Comparison of ENCODE assay signal across 1 cellular context in the genomic region with DNA sequence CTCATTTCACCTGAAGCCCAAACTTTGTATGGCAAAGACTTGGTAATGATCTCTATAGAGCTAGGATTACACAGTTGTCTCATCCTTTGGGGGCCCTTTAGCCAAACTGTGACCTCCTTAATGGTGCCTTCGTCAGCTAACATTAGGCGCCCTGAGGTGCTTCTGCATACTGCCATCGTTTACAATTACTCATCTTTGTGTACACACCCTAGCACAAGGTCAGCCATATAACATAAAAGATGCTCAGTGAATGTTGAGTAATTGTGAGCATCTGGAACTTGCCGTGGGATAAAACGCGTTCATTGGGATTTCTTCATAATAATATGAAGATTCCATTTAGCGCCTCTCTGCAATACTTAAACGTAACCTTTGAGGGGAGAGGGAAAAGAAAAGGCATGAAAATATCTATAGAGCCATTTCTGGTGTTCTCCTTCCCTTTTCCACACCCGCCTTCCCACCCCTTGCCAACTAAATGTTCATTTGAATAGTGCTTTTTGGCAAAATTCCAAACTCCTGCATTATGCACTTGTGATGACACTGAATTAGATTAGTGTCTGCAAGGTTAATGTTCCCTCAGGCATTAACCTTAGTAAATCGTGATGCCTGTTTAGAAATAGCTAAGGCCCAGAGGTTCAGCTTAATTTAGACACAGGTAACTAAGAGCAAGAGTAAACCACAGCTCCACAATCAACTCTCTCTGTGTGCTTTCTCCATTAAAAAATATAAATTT.
TF ChIP-seq lines count a peak whose summit lies in the region.

No MANE protein-coding gene starts in this region.

TF ChIP-seq in HepG2, 621 proteins besides CTCF, POLR2A, EP300 and RAD21 (continued from another document and continues in another):
- TF ChIP-seq, protein P1, sequence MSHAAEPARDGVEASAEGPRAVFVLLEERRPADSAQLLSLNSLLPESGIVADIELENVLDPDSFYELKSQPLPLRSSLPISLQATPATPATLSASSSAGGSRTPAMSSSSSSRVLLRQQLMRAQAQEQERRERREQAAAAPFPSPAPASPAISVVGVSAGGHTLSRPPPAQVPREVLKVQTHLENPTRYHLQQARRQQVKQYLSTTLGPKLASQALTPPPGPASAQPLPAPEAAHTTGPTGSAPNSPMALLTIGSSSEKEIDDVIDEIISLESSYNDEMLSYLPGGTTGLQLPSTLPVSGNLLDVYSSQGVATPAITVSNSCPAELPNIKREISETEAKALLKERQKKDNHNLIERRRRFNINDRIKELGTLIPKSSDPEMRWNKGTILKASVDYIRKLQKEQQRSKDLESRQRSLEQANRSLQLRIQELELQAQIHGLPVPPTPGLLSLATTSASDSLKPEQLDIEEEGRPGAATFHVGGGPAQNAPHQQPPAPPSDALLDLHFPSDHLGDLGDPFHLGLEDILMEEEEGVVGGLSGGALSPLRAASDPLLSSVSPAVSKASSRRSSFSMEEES (CRISPR knock-in tag; IDR thresholded peaks at IDR 0.05) = peak; percentile 31; the same call in 1 of the 2 replicates
- TF ChIP-seq, protein P2, sequence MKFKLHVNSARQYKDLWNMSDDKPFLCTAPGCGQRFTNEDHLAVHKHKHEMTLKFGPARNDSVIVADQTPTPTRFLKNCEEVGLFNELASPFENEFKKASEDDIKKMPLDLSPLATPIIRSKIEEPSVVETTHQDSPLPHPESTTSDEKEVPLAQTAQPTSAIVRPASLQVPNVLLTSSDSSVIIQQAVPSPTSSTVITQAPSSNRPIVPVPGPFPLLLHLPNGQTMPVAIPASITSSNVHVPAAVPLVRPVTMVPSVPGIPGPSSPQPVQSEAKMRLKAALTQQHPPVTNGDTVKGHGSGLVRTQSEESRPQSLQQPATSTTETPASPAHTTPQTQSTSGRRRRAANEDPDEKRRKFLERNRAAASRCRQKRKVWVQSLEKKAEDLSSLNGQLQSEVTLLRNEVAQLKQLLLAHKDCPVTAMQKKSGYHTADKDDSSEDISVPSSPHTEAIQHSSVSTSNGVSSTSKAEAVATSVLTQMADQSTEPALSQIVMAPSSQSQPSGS (CRISPR knock-in tag; IDR thresholded peaks at IDR 0.05) = no peak
- peak; percentile 33; the same call in 1 of the 2 replicates for TF ChIP-seq YEATS2 (CRISPR knock-in tag; IDR thresholded peaks at IDR 0.05; ENCODE audit: borderline replicate concordance)
- TF ChIP-seq ZNF367 (CRISPR knock-in tag; IDR thresholded peaks at IDR 0.05; ENCODE audit: borderline replicate concordance) = no peak
- TF ChIP-seq, protein P3, sequence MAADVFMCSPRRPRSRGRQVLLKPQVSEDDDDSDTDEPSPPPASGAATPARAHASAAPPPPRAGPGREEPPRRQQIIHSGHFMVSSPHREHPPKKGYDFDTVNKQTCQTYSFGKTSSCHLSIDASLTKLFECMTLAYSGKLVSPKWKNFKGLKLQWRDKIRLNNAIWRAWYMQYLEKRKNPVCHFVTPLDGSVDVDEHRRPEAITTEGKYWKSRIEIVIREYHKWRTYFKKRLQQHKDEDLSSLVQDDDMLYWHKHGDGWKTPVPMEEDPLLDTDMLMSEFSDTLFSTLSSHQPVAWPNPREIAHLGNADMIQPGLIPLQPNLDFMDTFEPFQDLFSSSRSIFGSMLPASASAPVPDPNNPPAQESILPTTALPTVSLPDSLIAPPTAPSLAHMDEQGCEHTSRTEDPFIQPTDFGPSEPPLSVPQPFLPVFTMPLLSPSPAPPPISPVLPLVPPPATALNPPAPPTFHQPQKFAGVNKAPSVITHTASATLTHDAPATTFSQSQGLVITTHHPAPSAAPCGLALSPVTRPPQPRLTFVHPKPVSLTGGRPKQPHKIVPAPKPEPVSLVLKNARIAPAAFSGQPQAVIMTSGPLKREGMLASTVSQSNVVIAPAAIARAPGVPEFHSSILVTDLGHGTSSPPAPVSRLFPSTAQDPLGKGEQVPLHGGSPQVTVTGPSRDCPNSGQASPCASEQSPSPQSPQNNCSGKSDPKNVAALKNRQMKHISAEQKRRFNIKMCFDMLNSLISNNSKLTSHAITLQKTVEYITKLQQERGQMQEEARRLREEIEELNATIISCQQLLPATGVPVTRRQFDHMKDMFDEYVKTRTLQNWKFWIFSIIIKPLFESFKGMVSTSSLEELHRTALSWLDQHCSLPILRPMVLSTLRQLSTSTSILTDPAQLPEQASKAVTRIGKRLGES (CRISPR knock-in tag; IDR thresholded peaks at IDR 0.05; ENCODE audit: borderline replicate concordance) = no peak
- no peak for TF ChIP-seq SALL2 (CRISPR knock-in tag; IDR thresholded peaks at IDR 0.05)
- TF ChIP-seq, protein P4, sequence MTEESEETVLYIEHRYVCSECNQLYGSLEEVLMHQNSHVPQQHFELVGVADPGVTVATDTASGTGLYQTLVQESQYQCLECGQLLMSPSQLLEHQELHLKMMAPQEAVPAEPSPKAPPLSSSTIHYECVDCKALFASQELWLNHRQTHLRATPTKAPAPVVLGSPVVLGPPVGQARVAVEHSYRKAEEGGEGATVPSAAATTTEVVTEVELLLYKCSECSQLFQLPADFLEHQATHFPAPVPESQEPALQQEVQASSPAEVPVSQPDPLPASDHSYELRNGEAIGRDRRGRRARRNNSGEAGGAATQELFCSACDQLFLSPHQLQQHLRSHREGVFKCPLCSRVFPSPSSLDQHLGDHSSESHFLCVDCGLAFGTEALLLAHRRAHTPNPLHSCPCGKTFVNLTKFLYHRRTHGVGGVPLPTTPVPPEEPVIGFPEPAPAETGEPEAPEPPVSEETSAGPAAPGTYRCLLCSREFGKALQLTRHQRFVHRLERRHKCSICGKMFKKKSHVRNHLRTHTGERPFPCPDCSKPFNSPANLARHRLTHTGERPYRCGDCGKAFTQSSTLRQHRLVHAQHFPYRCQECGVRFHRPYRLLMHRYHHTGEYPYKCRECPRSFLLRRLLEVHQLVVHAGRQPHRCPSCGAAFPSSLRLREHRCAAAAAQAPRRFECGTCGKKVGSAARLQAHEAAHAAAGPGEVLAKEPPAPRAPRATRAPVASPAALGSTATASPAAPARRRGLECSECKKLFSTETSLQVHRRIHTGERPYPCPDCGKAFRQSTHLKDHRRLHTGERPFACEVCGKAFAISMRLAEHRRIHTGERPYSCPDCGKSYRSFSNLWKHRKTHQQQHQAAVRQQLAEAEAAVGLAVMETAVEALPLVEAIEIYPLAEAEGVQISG (CRISPR knock-in tag; IDR thresholded peaks at IDR 0.05) = no peak
- TF ChIP-seq TBX3 (IDR thresholded peaks at IDR 0.05; ENCODE audit: borderline replicate concordance) = no peak; the same call in 1 of the 2 replicates
- TF ChIP-seq MTA1 (CRISPR knock-in tag; IDR thresholded peaks at IDR 0.05; ENCODE audit: borderline replicate concordance) = no peak
- TF ChIP-seq ZNF496 (CRISPR knock-in tag; IDR thresholded peaks at IDR 0.05; ENCODE audit: insufficient replicate concordance) = no peak
- TF ChIP-seq HNRNPK (IDR thresholded peaks at IDR 0.05; ENCODE audit: low read depth, low read length, poor library complexity, severe bottlenecking) = no peak
- no peak for TF ChIP-seq ZSCAN9 (CRISPR knock-in tag; IDR thresholded peaks at IDR 0.05; ENCODE audit: borderline replicate concordance)
- TF ChIP-seq ZNF672 (CRISPR knock-in tag; IDR thresholded peaks at IDR 0.05) = no peak
- no peak for TF ChIP-seq TMF1 (CRISPR knock-in tag; IDR thresholded peaks at IDR 0.05; ENCODE audit: low read depth)
- TF ChIP-seq HNF4A (CRISPR knock-in tag; IDR thresholded peaks at IDR 0.05) = 0 out of 2 replicates have a peak, but pooled peaks have one; percentile 7
- TF ChIP-seq ZNF616 (CRISPR knock-in tag; IDR thresholded peaks at IDR 0.05; ENCODE audit: low read depth) = no peak
- TF ChIP-seq SOX13 (IDR thresholded peaks at IDR 0.05) = no peak
- TF ChIP-seq SOX13 (CRISPR knock-in tag; conservative IDR thresholded peaks at IDR 0.05 in 1 of 2, IDR thresholded peaks at IDR 0.05 in 1 of 2) = no peak
- no peak for TF ChIP-seq JDP2 (CRISPR knock-in tag; IDR thresholded peaks at IDR 0.05; ENCODE audit: borderline replicate concordance)
- TF ChIP-seq, protein P5, sequence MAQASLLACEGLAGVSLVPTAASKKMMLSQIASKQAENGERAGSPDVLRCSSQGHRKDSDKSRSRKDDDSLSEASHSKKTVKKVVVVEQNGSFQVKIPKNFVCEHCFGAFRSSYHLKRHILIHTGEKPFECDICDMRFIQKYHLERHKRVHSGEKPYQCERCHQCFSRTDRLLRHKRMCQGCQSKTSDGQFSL (CRISPR knock-in tag; IDR thresholded peaks at IDR 0.05) = no peak
- no peak for TF ChIP-seq ZZZ3 (CRISPR knock-in tag; IDR thresholded peaks at IDR 0.05; ENCODE audit: borderline replicate concordance)
- no peak for TF ChIP-seq ZNF569 (CRISPR knock-in tag; IDR thresholded peaks at IDR 0.05; ENCODE audit: borderline replicate concordance)
- TF ChIP-seq ZNF33A (CRISPR knock-in tag; IDR thresholded peaks at IDR 0.05; ENCODE audit: borderline replicate concordance) = no peak
- no peak for TF ChIP-seq KMT2A (CRISPR knock-in tag; IDR thresholded peaks at IDR 0.05)
- no peak for TF ChIP-seq SOX6 (IDR thresholded peaks at IDR 0.05)
- no peak for TF ChIP-seq SOX6 (CRISPR knock-in tag; IDR thresholded peaks at IDR 0.05)
- no peak for TF ChIP-seq ADNP (CRISPR knock-in tag; IDR thresholded peaks at IDR 0.05)
- TF ChIP-seq GZF1 (CRISPR knock-in tag; IDR thresholded peaks at IDR 0.05) = no peak
- no peak for TF ChIP-seq PCBP1 (IDR thresholded peaks at IDR 0.05; ENCODE audit: borderline replicate concordance, low read depth, low read length)
- peak; percentile 45; the same call in 1 of the 2 replicates for TF ChIP-seq ARNT2 (CRISPR knock-in tag; IDR thresholded peaks at IDR 0.05; ENCODE audit: low read depth)
- no peak for TF ChIP-seq SRSF9 (IDR thresholded peaks at IDR 0.05; ENCODE audit: borderline replicate concordance, insufficient read depth, low read depth, low read length, poor library complexity, severe bottlenecking)
- TF ChIP-seq ZSCAN12 (CRISPR knock-in tag; IDR thresholded peaks at IDR 0.05) = no peak
- no peak for TF ChIP-seq ARNTL (CRISPR knock-in tag; IDR thresholded peaks at IDR 0.05)
- TF ChIP-seq, protein P6, sequence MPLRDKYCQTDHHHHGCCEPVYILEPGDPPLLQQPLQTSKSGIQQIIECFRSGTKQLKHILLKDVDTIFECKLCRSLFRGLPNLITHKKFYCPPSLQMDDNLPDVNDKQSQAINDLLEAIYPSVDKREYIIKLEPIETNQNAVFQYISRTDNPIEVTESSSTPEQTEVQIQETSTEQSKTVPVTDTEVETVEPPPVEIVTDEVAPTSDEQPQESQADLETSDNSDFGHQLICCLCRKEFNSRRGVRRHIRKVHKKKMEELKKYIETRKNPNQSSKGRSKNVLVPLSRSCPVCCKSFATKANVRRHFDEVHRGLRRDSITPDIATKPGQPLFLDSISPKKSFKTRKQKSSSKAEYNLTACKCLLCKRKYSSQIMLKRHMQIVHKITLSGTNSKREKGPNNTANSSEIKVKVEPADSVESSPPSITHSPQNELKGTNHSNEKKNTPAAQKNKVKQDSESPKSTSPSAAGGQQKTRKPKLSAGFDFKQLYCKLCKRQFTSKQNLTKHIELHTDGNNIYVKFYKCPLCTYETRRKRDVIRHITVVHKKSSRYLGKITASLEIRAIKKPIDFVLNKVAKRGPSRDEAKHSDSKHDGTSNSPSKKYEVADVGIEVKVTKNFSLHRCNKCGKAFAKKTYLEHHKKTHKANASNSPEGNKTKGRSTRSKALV (CRISPR knock-in tag; IDR thresholded peaks at IDR 0.05) = no peak; the same call in 1 of the 2 replicates
- no peak for TF ChIP-seq IKZF4 (CRISPR knock-in tag; IDR thresholded peaks at IDR 0.05; ENCODE audit: borderline replicate concordance, low read depth, not compliant biosample characterization)
- TF ChIP-seq, protein P7, sequence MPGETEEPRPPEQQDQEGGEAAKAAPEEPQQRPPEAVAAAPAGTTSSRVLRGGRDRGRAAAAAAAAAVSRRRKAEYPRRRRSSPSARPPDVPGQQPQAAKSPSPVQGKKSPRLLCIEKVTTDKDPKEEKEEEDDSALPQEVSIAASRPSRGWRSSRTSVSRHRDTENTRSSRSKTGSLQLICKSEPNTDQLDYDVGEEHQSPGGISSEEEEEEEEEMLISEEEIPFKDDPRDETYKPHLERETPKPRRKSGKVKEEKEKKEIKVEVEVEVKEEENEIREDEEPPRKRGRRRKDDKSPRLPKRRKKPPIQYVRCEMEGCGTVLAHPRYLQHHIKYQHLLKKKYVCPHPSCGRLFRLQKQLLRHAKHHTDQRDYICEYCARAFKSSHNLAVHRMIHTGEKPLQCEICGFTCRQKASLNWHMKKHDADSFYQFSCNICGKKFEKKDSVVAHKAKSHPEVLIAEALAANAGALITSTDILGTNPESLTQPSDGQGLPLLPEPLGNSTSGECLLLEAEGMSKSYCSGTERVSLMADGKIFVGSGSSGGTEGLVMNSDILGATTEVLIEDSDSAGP (CRISPR knock-in tag; IDR thresholded peaks at IDR 0.05; ENCODE audit: borderline replicate concordance) = no peak
- no peak for TF ChIP-seq KLF6 (CRISPR knock-in tag; IDR thresholded peaks at IDR 0.05)
- no peak for TF ChIP-seq TEAD2 (CRISPR knock-in tag; IDR thresholded peaks at IDR 0.05)
- TF ChIP-seq POGZ (CRISPR knock-in tag; IDR thresholded peaks at IDR 0.05) = no peak
- peak; percentile 61; the same call in 1 of the 2 replicates for TF ChIP-seq CEBPB (IDR thresholded peaks at IDR 0.05; ENCODE audit: borderline replicate concordance, low read depth, low read length)
- TF ChIP-seq ARHGAP35 (CRISPR knock-in tag; IDR thresholded peaks at IDR 0.05; ENCODE audit: borderline replicate concordance) = no peak
- no peak for TF ChIP-seq SRF (IDR thresholded peaks at IDR 0.05; ENCODE audit: low read depth, low read length)
- TF ChIP-seq GABPA (IDR thresholded peaks at IDR 0.05; ENCODE audit: low read depth, low read length) = no peak
- TF ChIP-seq GABPA (CRISPR knock-in tag; IDR thresholded peaks at IDR 0.05; ENCODE audit: low read depth) = no peak
- TF ChIP-seq, protein P8, sequence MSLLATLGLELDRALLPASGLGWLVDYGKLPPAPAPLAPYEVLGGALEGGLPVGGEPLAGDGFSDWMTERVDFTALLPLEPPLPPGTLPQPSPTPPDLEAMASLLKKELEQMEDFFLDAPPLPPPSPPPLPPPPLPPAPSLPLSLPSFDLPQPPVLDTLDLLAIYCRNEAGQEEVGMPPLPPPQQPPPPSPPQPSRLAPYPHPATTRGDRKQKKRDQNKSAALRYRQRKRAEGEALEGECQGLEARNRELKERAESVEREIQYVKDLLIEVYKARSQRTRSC (CRISPR knock-in tag; IDR thresholded peaks at IDR 0.05; ENCODE audit: low read depth) = no peak
- TF ChIP-seq SP140L (CRISPR knock-in tag; IDR thresholded peaks at IDR 0.05; ENCODE audit: borderline replicate concordance) = no peak
- TF ChIP-seq PITX1 (CRISPR knock-in tag; IDR thresholded peaks at IDR 0.05) = no peak
- TF ChIP-seq ZFP36 (IDR thresholded peaks at IDR 0.05; ENCODE audit: borderline replicate concordance, low read depth, low read length, partially characterized antibody) = no peak
